ENCODE assay signal across 8 cellular contexts in genomic region chr12:47222960-47223847, GRCh38.
DNase-seq lines count a peak whose midpoint lies in the region; ATAC-seq and TF ChIP-seq lines count a peak whose summit lies in the region.

No MANE protein-coding gene starts in this region.

- intact Hi-C loops in CD4-positive, alpha-beta memory T cell (cut with micrococcal nuclease), result no loop called here

- H3K4me1 Mint-ChIP-seq in CD4-positive, alpha-beta memory T cell, result peaks cover 55 to 80% (median 68%) of the 10 kb centered on the region in 4 donors
- H3K4me1 Mint-ChIP-seq in naive B cell, result peaks cover 43 to 79% (median 61%) of the 10 kb centered on the region in 3 donors

- no peaks in the 10 kb centered on the region for H3K27me3 Mint-ChIP-seq in CD4-positive, alpha-beta memory T cell
- H3K27me3 Mint-ChIP-seq in naive B cell, result no peaks in the 10 kb centered on the region

- CTCF ChIA-PET in CD4-positive, alpha-beta memory T cell (lab: Charles Lee; ENCODE audit: partially characterized antibody), result interaction anchor here (0.6 to 1.0 kb wide), 3 partner anchors 9 to 83 kb away, joined by 3 read pairs; no protein-coding TSS in a partner anchor

- peaks cover 96% of the 10 kb centered on the region for H3K4me1 ChIP-seq in CD4-positive, alpha-beta memory T cell (ENCODE audit: insufficient read depth, low read length)

- TF ChIP-seq CTCF in coronary artery (IDR thresholded peaks at IDR 0.05), result no peak

- H3K36me3 Mint-ChIP-seq in CD4-positive, alpha-beta memory T cell, result peaks cover 57 to 64% of the 10 kb centered on the region in 2 donors
- H3K36me3 Mint-ChIP-seq in naive B cell, result peaks cover 6 to 20% of the 10 kb centered on the region in 2 donors

- no peaks in the 10 kb centered on the region for H3K27me3 ChIP-seq in CD4-positive, alpha-beta memory T cell (ENCODE audit: insufficient read depth, low read length)

- no peaks in the 10 kb centered on the region for H3K9me3 Mint-ChIP-seq in CD4-positive, alpha-beta memory T cell
- no peaks in the 10 kb centered on the region for H3K9me3 Mint-ChIP-seq in naive B cell

- peak overlapping the region; percentile 56 for H3K27ac ChIP-seq in CD4-positive, alpha-beta memory T cell (ENCODE audit: low read depth, low read length)
- peak overlapping the region; percentile 16 to 26 for H3K27ac ChIP-seq in coronary artery

- H3K27ac Mint-ChIP-seq in CD4-positive, alpha-beta memory T cell, result peak overlapping the region; percentile 78 to 97 (median 93)
- H3K27ac Mint-ChIP-seq in naive B cell, result peak overlapping the region; percentile 85 to 95 (median 89)

- ATAC-seq in naive B cell (ENCODE audit: low read depth in 2 of 2) (no peak), HG03108 (IDR thresholded peaks at IDR 0.05; ENCODE audit: unreplicated experiment) (no peak), GM21528 (IDR thresholded peaks at IDR 0.05; ENCODE audit: low FRiP score, unreplicated experiment) (no peak)

- POLR2A ChIA-PET in CD4-positive, alpha-beta memory T cell (lab: Charles Lee; ENCODE audit: partially characterized antibody), result interaction anchor here (1.0 to 2.2 kb wide), 3 partner anchors 53 to 190 kb away, joined by 3 to 12 read pairs (median 3); no protein-coding TSS in a partner anchor

- H3K4me3 Mint-ChIP-seq in CD4-positive, alpha-beta memory T cell, result peak overlapping the region; percentile 75 to 87 (median 83)
- peak overlapping the region in 7 of 8 donors; percentile 0 to 78 (median 52) for H3K4me3 Mint-ChIP-seq in naive B cell

- DNase-seq in CD4-positive, alpha-beta memory T cell, result peak in 1 of 5 donors; percentile 27
- DNase-seq in M059J (ENCODE audit: low read depth) (peak; percentile 53), coronary artery (ENCODE audit: low spot score) (no peak), naive B cell (no peak), anterior cingulate cortex (lab: John Stamatoyannopoulos, UW) (no peak), NCI-H128 (lab: John Stamatoyannopoulos, UW; ENCODE audit: unreplicated experiment) (no peak)

- peak overlapping the region; percentile 1 to 29 for H3K4me3 ChIP-seq in CD4-positive, alpha-beta memory T cell (ENCODE audit: low read length in 2 of 2)
- H3K4me3 ChIP-seq in coronary artery, result peak overlapping the region; percentile 39

- no peaks in the 10 kb centered on the region for H3K9me3 ChIP-seq in CD4-positive, alpha-beta memory T cell (ENCODE audit: control insufficient read depth in 1 of 2, low read length in 2 of 2)

- H3K36me3 ChIP-seq in CD4-positive, alpha-beta memory T cell (ENCODE audit: insufficient read depth, low read length), result peaks cover 21% of the 10 kb centered on the region
